Comparison of ENCODE assay signal across 8 cellular contexts in genomic region chr2:45889053-45889452, GRCh38.
DNase-seq lines count a peak whose midpoint lies in the region; ATAC-seq, FAIRE-seq and TF ChIP-seq lines count a peak whose summit lies in the region.

No MANE protein-coding gene starts in this region.

- BruUV-seq in GM12878 (replicated peaks; lab: Mats Ljungman, UMichigan) = no TSS peak

- H3K27ac Mint-ChIP-seq in neural progenitor cell (no peak overlapping the region), progenitor cell of endocrine pancreas (no peak overlapping the region)

- no peaks in the 10 kb centered on the region for H3F3A ChIP-seq in neural progenitor cell (ENCODE audit: low read depth)

- peaks cover 83 to 99% (median 97%) of the 10 kb centered on the region in 10 experiments for H3K4me1 ChIP-seq in BLaER1 treated with 17β-estradiol and CSF1 and Interleukin-3, amounts not matched to agents 10 nM and 100 nM
- peaks cover 54% of the 10 kb centered on the region for H3K4me1 ChIP-seq in GM12878 (ENCODE audit: control insufficient read depth, insufficient read depth, low read length)
- no peaks in the 10 kb centered on the region for H3K4me1 ChIP-seq in neural progenitor cell
- H3K4me1 ChIP-seq in osteoblast (ENCODE audit: insufficient read depth, low read length) = peaks cover 18% of the 10 kb centered on the region

- in situ Hi-C loops in GM12878 (cut with MboI) = no loop called here

- peak in 1 of 2 experiments; percentile 47; a peak in 1 of 4 replicates for TF ChIP-seq EP300 in GM12878 (IDR thresholded peaks at IDR 0.05; ENCODE audit: borderline replicate concordance in 1 of 2, control insufficient read depth in 1 of 2, low read depth in 2 of 2, low read length in 2 of 2)

- peaks cover 1% of the 10 kb centered on the region; the same call in 1 of the 2 replicates for H3K79me2 ChIP-seq in GM12878 (ENCODE audit: control insufficient read depth, insufficient read depth, low read length)
- no peaks in the 10 kb centered on the region for H3K79me2 ChIP-seq in neural progenitor cell (ENCODE audit: low read depth)
- no peaks in the 10 kb centered on the region for H3K79me2 ChIP-seq in osteoblast (ENCODE audit: insufficient read depth, low read length)

- CTCF ChIA-PET in GM12878 (lab: Yijun Ruan, JAX) = interaction anchor here (0.6 to 5.2 kb wide), 18 partner anchors 10 to 192 kb away, joined by 3 to 48 read pairs (median 4); no protein-coding TSS in a partner anchor

- SMC1A ChIA-PET in GM12878 (lab: Charles Lee; ENCODE audit: uncharacterized antibody, unreplicated experiment) = interaction anchor here (0.6 to 11.4 kb wide), 31 partner anchors 10 to 715 kb away, joined by 3 to 224 read pairs (median 8); no protein-coding TSS in a partner anchor

- no peak overlapping the region for H3K4me3 Mint-ChIP-seq in neural progenitor cell
- no peak overlapping the region for H3K4me3 Mint-ChIP-seq in progenitor cell of endocrine pancreas (ENCODE audit: low read depth)

- ATAC-seq in GM18873 (IDR thresholded peaks at IDR 0.05; ENCODE audit: low FRiP score, unreplicated experiment) (peak; percentile 84), HG03064 (IDR thresholded peaks at IDR 0.05; ENCODE audit: low read depth, unreplicated experiment) (peak; percentile 58), GM12878 (peak; percentile 96)

- peak overlapping the region in 9 of 11 experiments; percentile 48 to 84 (median 67); a peak in 17 of 22 replicates for H3K27ac ChIP-seq in BLaER1 treated with 17β-estradiol and CSF1 and Interleukin-3, amounts not matched to agents 10 nM and 100 nM
- peak overlapping the region; percentile 85 for H3K27ac ChIP-seq in GM12878 (ENCODE audit: control insufficient read depth, insufficient read depth)
- H3K27ac ChIP-seq in neural progenitor cell = no peak overlapping the region
- no peak overlapping the region for H3K27ac ChIP-seq in osteoblast (ENCODE audit: low read depth, low read length)

- TF ChIP-seq POLR2A in GM12878 (IDR thresholded peaks at IDR 0.05; ENCODE audit: low read depth, low read length) = 0 out of 2 replicates have a peak, but pooled peaks have one; percentile 29

- TF ChIP-seq CTCF in GM12878 (IDR thresholded peaks at IDR 0.05 in 2 of 3, conservative IDR thresholded peaks at IDR 0.05 in 1 of 3; ENCODE audit: control insufficient read depth in 2 of 3, extremely low read depth in 1 of 3, insufficient read depth in 1 of 3, low read depth in 3 of 3, low read length in 3 of 3) (peak; percentile 31 to 63 (median 51); a peak in 4 of 6 replicates), neural progenitor cell (IDR thresholded peaks at IDR 0.05) (peak; percentile 15), progenitor cell of endocrine pancreas (IDR thresholded peaks at IDR 0.05; ENCODE audit: unreplicated experiment) (no peak), osteoblast (IDR thresholded peaks at IDR 0.05; ENCODE audit: extremely low read depth, low read depth, low read length) (no peak)

- peaks cover 0 to 28% (median 5%) of the 10 kb centered on the region in 11 experiments; a peak in 5 of 22 replicates for H3K36me3 ChIP-seq in BLaER1 treated with 17β-estradiol and CSF1 and Interleukin-3, amounts not matched to agents 10 nM and 100 nM
- H3K36me3 ChIP-seq in GM12878 (ENCODE audit: control insufficient read depth in 2 of 2, insufficient read depth in 2 of 2, low read length in 1 of 2) = no peaks in the 10 kb centered on the region
- no peaks in the 10 kb centered on the region for H3K36me3 ChIP-seq in neural progenitor cell
- H3K36me3 ChIP-seq in osteoblast (ENCODE audit: insufficient read depth, low read length) = no peaks in the 10 kb centered on the region

- H3K27me3 Mint-ChIP-seq in neural progenitor cell (ENCODE audit: insufficient read depth, low read depth) (no peaks in the 10 kb centered on the region), progenitor cell of endocrine pancreas (peaks cover 16% of the 10 kb centered on the region)

- WGBS in GM12878 (ENCODE audit: insufficient coverage, insufficient replicate concordance, low lambda C conversion rate, missing lambda C conversion rate) = 27% methylated on average over 8 of the region's 8 CpGs

- POLR2A ChIA-PET in GM12878 (lab: Charles Lee) = interaction anchor here (0.5 to 3.6 kb wide), 21 partner anchors 9 to 239 kb away, joined by 3 to 23 read pairs (median 7); no protein-coding TSS in a partner anchor

- peaks cover 29% of the 10 kb centered on the region for H3K4me1 Mint-ChIP-seq in neural progenitor cell
- H3K4me1 Mint-ChIP-seq in progenitor cell of endocrine pancreas (ENCODE audit: low read depth) = peaks cover 11% of the 10 kb centered on the region

- H3K4me3 ChIP-seq in BLaER1 treated with 17β-estradiol and CSF1 and Interleukin-3, amounts not matched to agents 10 nM and 100 nM = no peak overlapping the region
- H3K4me3 ChIP-seq in GM12878 (no peak overlapping the region), neural progenitor cell (no peak overlapping the region), osteoblast (ENCODE audit: insufficient read depth, low read length) (no peak overlapping the region)

- H2AFZ ChIP-seq in GM12878 (ENCODE audit: control insufficient read depth, low read depth, low read length) (no peak overlapping the region; the same call in 1 of the 2 replicates), neural progenitor cell (replicated peaks) (no peak overlapping the region), osteoblast (ENCODE audit: low read length) (no peak overlapping the region)

- H3K9me3 ChIP-seq in BLaER1 treated with 17β-estradiol and CSF1 and Interleukin-3, amounts not matched to agents 10 nM and 100 nM (replicated peaks in 1 of 11) = no peaks in the 10 kb centered on the region
- H3K9me3 ChIP-seq in GM12878 (replicated peaks; ENCODE audit: control insufficient read depth, insufficient read depth, low read length) (no peaks in the 10 kb centered on the region; the same call in 2 of the 3 replicates), neural progenitor cell (ENCODE audit: low read depth) (no peaks in the 10 kb centered on the region), osteoblast (ENCODE audit: low read depth, low read length) (no peaks in the 10 kb centered on the region)

- no peaks in the 10 kb centered on the region for H3K9me3 Mint-ChIP-seq in neural progenitor cell
- no peaks in the 10 kb centered on the region for H3K9me3 Mint-ChIP-seq in progenitor cell of endocrine pancreas (ENCODE audit: low read depth)

- H4K20me1 ChIP-seq in BLaER1 treated with 17β-estradiol and CSF1 and Interleukin-3, amounts not matched to agents 10 nM and 100 nM = peaks cover 0 to 98% (median 81%) of the 10 kb centered on the region in 11 experiments; a peak in 15 of 22 replicates
- H4K20me1 ChIP-seq in GM12878 (ENCODE audit: control insufficient read depth, insufficient read depth) (no peaks in the 10 kb centered on the region), neural progenitor cell (ENCODE audit: low read depth) (no peaks in the 10 kb centered on the region), osteoblast (ENCODE audit: insufficient read depth, low read length) (no peaks in the 10 kb centered on the region)

- RAD21 ChIA-PET in GM12878 (lab: Charles Lee; ENCODE audit: unreplicated experiment) = interaction anchor here (0.6 to 6.3 kb wide), 31 partner anchors 9 to 550 kb away, joined by 3 to 100 read pairs (median 6); partner anchors contain the start of gene PRKCE

- peak; percentile 13; the same call in 1 of the 2 replicates for TF ChIP-seq RAD21 in GM12878 (IDR thresholded peaks at IDR 0.05; ENCODE audit: insufficient read depth, low read depth, low read length)

- H3K36me3 Mint-ChIP-seq in neural progenitor cell = no peaks in the 10 kb centered on the region
- no peaks in the 10 kb centered on the region for H3K36me3 Mint-ChIP-seq in progenitor cell of endocrine pancreas (ENCODE audit: insufficient read depth)

- peak; percentile 94 for DNase-seq in NCI-H446 treated with DMSO at 0.1 percent for 48 hours (lab: John Stamatoyannopoulos, UW)
- peak; percentile 73 for DNase-seq in GM12878 (ENCODE audit: low read depth, low spot score)
- DNase-seq in neural progenitor cell (ENCODE audit: low spot score) = peak; percentile 33
- DNase-seq in progenitor cell of endocrine pancreas (ENCODE audit: low spot score, unreplicated experiment) = no peak
- DNase-seq in osteoblast (ENCODE audit: insufficient read length, low spot score, missing footprints) = no peak

- no peak for FAIRE-seq in GM12878 (lab: Jason Lieb, UNC)

- no peaks in the 10 kb centered on the region for H3K27me3 ChIP-seq in BLaER1 treated with 17β-estradiol and CSF1 and Interleukin-3, amounts not matched to agents 10 nM and 100 nM
- no peaks in the 10 kb centered on the region for H3K27me3 ChIP-seq in GM12878 (replicated peaks in 1 of 2; ENCODE audit: control insufficient read depth in 2 of 2, insufficient read depth in 2 of 2, low read length in 1 of 2)
- H3K27me3 ChIP-seq in neural progenitor cell = no peaks in the 10 kb centered on the region
- H3K27me3 ChIP-seq in osteoblast (ENCODE audit: insufficient read depth, low read length) = no peaks in the 10 kb centered on the region

- H3K9ac ChIP-seq in BLaER1 treated with 17β-estradiol and CSF1 and Interleukin-3, amounts not matched to agents 10 nM and 100 nM = peak overlapping the region in 6 of 11 experiments; percentile 2 to 56 (median 25); a peak in 8 of 22 replicates
- H3K9ac ChIP-seq in GM12878 (ENCODE audit: control insufficient read depth, insufficient read depth, low read length) (peak overlapping the region; percentile 42; the same call in 1 of the 2 replicates), neural progenitor cell (no peak overlapping the region)

- intact Hi-C loops in GM12878 (cut with micrococcal nuclease; ENCODE audit: unreplicated experiment) = loop anchor here (2.0 kb wide), 3 partner anchors 22 to 48 kb away; no protein-coding TSS in a partner anchor

- peak overlapping the region; percentile 65 to 94 (median 81) for H3K4me2 ChIP-seq in BLaER1 treated with 17β-estradiol and CSF1 and Interleukin-3, amounts not matched to agents 10 nM and 100 nM
- H3K4me2 ChIP-seq in GM12878 (ENCODE audit: control insufficient read depth, insufficient read depth) (peak overlapping the region; percentile 89), neural progenitor cell (no peak overlapping the region), osteoblast (ENCODE audit: insufficient read depth, low read length) (no peak overlapping the region)

TF ChIP-seq in GM12878, 131 proteins besides CTCF, POLR2A, EP300 and RAD21 (continues in another document):
- TF ChIP-seq NBN (IDR thresholded peaks at IDR 0.05) = peak; percentile 33; the same call in 1 of the 2 replicates

Comparison
In these comparisons a context has a peak if more than half of its experiments do, and no peak if none do; other contexts are left out.
1. H3K27ac ChIP-seq: peak in BLaER1 treated with 17β-estradiol and CSF1 and Interleukin-3, amounts not matched to agents 10 nM and 100 nM (9 of 11) and GM12878 (single experiment); none in neural progenitor cell (single experiment) and osteoblast (single experiment).
2. H3K4me2 ChIP-seq: peak in BLaER1 treated with 17β-estradiol and CSF1 and Interleukin-3, amounts not matched to agents 10 nM and 100 nM (11 of 11) and GM12878 (single experiment); none in neural progenitor cell (single experiment) and osteoblast (single experiment).
3. DNase-seq: peak in NCI-H446 treated with DMSO at 0.1 percent for 48 hours (single experiment), GM12878 (single experiment) and neural progenitor cell (single experiment); none in progenitor cell of endocrine pancreas (single experiment) and osteoblast (single experiment).
4. CTCF ChIP-seq: peak in GM12878 (3 of 3) and neural progenitor cell (single experiment); none in progenitor cell of endocrine pancreas (single experiment) and osteoblast (single experiment).
5. Peak in every context shown above with its lines, with median percentiles within 50 percentile points of each other: ATAC-seq.